ENCODE assay signal across 15 cellular contexts in genomic region chr12:108446766-108447165, GRCh38.
DNase-seq lines count a peak whose midpoint lies in the region; ATAC-seq and TF ChIP-seq lines count a peak whose summit lies in the region.
"Had no signal": no experiment of that assay in that cellular context is flagged by ENCODE, and none has a peak within 500 bp of the region (broad histone marks: within the 10 kb centered on the region; RNA-seq: fewer than 3 reads in every experiment).

No MANE protein-coding gene starts in this region.

- no peak overlapping the region for H3K4me2 ChIP-seq in PC-3 (ENCODE audit: low read length)

- H3K4me1 Mint-ChIP-seq in nephron, result peaks cover 33% of the 10 kb centered on the region
- H3K4me1 Mint-ChIP-seq in stimulated activated naive B cell treated with anti-CD40 and anti-IgM and Interleukin-4, amounts not matched to agents 10 μg/mL and 1 μg/mL and 100 μg/mL, for 72 hours, result no peaks in the 10 kb centered on the region
- H3K4me1 Mint-ChIP-seq: activated CD8-positive, alpha-beta memory T cell treated with anti-CD3 and anti-CD28 coated beads, Interleukin-2, amount 10 ng/mL, durations not matched to agents 7 days and 5 days had no signal

- no peak overlapping the region for H3K4me3 ChIP-seq in AG10803 (ENCODE audit: low read length)
- no peak overlapping the region for H3K4me3 ChIP-seq in fibroblast of the aortic adventitia (ENCODE audit: low read depth, low read length)
- no peak overlapping the region for H3K4me3 ChIP-seq in PC-3 (ENCODE audit: low read length)
- H3K4me3 ChIP-seq: gastrocnemius medialis, spleen, thyroid gland had no signal

- no peak overlapping the region for H3K9ac ChIP-seq in PC-3 (ENCODE audit: low read length)

- H3K9me3 ChIP-seq in PC-3 (ENCODE audit: low read length), result no peaks in the 10 kb centered on the region
- H3K9me3 ChIP-seq: gastrocnemius medialis, spleen, thyroid gland had no signal

- H3K36me3 ChIP-seq in PC-3 (ENCODE audit: low read depth, low read length), result no peaks in the 10 kb centered on the region
- H3K36me3 ChIP-seq: gastrocnemius medialis, spleen, thyroid gland had no signal

- DNase-seq in AG10803 (ENCODE audit: low read depth) (peak; percentile 31), RWPE1 (ENCODE audit: low spot score) (peak; percentile 46), fibroblast of the aortic adventitia (ENCODE audit: low read depth) (peak; percentile 3), PC-3 (no peak)
- DNase-seq in activated CD8-positive, alpha-beta memory T cell treated with anti-CD3 and anti-CD28 coated beads, Interleukin-2, amount 50 U/mL, for 4 hours, result no peak
- DNase-seq in stimulated activated naive B cell treated with anti-CD40 and anti-IgM and Interleukin-4, amounts not matched to agents 10 μg/mL and 1 μg/mL and 100 μg/mL, for 72 hours, result no peak
- DNase-seq: activated CD8-positive, alpha-beta memory T cell treated with anti-CD3 and anti-CD28 coated beads, Interleukin-2, amount 10 ng/mL, durations not matched to agents 7 days and 5 days; DMS53; gastrocnemius medialis; GOT3; spleen; thyroid gland had no signal

- H3K9me3 Mint-ChIP-seq in nephron, result no peaks in the 10 kb centered on the region
- no peaks in the 10 kb centered on the region for H3K9me3 Mint-ChIP-seq in stimulated activated naive B cell treated with anti-CD40 and anti-IgM and Interleukin-4, amounts not matched to agents 10 μg/mL and 1 μg/mL and 100 μg/mL, for 72 hours

- H3K4me3 Mint-ChIP-seq in nephron, result peak overlapping the region in 2 of 3 experiments; percentile 19 to 29
- H3K4me3 Mint-ChIP-seq in stimulated activated naive B cell treated with anti-CD40 and anti-IgM and Interleukin-4, amounts not matched to agents 10 μg/mL and 1 μg/mL and 100 μg/mL, for 72 hours, result no peak overlapping the region
- H3K4me3 Mint-ChIP-seq: activated CD8-positive, alpha-beta memory T cell treated with anti-CD3 and anti-CD28 coated beads, Interleukin-2, amount 10 ng/mL, durations not matched to agents 7 days and 5 days had no signal

- ATAC-seq in HG03439 (IDR thresholded peaks at IDR 0.05; ENCODE audit: unreplicated experiment) (no peak), PC-3 (no peak)
- ATAC-seq in stimulated activated naive B cell treated with anti-CD40 and anti-IgM and Interleukin-4, amounts not matched to agents 10 μg/mL and 1 μg/mL and 100 μg/mL, for 72 hours (replicated peaks), result no peak
- ATAC-seq: activated CD8-positive, alpha-beta memory T cell treated with anti-CD3 and anti-CD28 coated beads, Interleukin-2, amount 10 ng/mL, durations not matched to agents 7 days and 5 days had no signal

- no peak for TF ChIP-seq CTCF in AG10803 (conservative IDR thresholded peaks at IDR 0.05; ENCODE audit: low read length)
- no peak for TF ChIP-seq CTCF in RWPE1 (conservative IDR thresholded peaks at IDR 0.05; ENCODE audit: low read depth)
- no peak for TF ChIP-seq CTCF in fibroblast of the aortic adventitia (IDR thresholded peaks at IDR 0.05; ENCODE audit: insufficient read depth, low read length)
- no peak for TF ChIP-seq CTCF in nephron (IDR thresholded peaks at IDR 0.05; ENCODE audit: unreplicated experiment in 3 of 3)
- no peak for TF ChIP-seq CTCF in PC-3 (conservative IDR thresholded peaks at IDR 0.05; ENCODE audit: low read depth, low read length)

- BruUV-seq in PC-3 (replicated peaks; lab: Mats Ljungman, UMichigan), result no TSS peak

- no peaks in the 10 kb centered on the region for H3K27me3 Mint-ChIP-seq in nephron (ENCODE audit: low read depth)
- peaks cover 15 to 31% of the 10 kb centered on the region in 2 donors for H3K27me3 Mint-ChIP-seq in stimulated activated naive B cell treated with anti-CD40 and anti-IgM and Interleukin-4, amounts not matched to agents 10 μg/mL and 1 μg/mL and 100 μg/mL, for 72 hours

- no peaks in the 10 kb centered on the region for H4K20me1 ChIP-seq in PC-3 (ENCODE audit: low read length)

- no peaks in the 10 kb centered on the region for H3K9me2 ChIP-seq in PC-3 (replicated peaks; ENCODE audit: low read length)

- no peaks in the 10 kb centered on the region for H3K79me2 ChIP-seq in PC-3 (ENCODE audit: low read length)

- CTCF ChIA-PET in RWPE1 (lab: Yijun Ruan, JAX), result interaction anchor here (0.6 to 1.1 kb wide), 2 partner anchors 16 to 535 kb away, joined by 3 to 4 read pairs; no protein-coding TSS in a partner anchor
- CTCF ChIA-PET in PC-3 (lab: Charles Lee), result no interaction called here

- H3K27me3 ChIP-seq in PC-3 (ENCODE audit: low read length), result peaks cover 73% of the 10 kb centered on the region
- H3K27me3 ChIP-seq: gastrocnemius medialis, thyroid gland had no signal

- no peak overlapping the region for H2AFZ ChIP-seq in PC-3 (ENCODE audit: low read length)

- H3K27ac ChIP-seq in RWPE1 (no peak overlapping the region), PC-3 (ENCODE audit: low read length) (no peak overlapping the region)
- H3K27ac ChIP-seq: spleen, thyroid gland, VCaP had no signal

- intact Hi-C loops in PC-3 (cut with micrococcal nuclease), result no loop called here

- POLR2A ChIA-PET in RWPE1 (lab: Yijun Ruan, JAX; ENCODE audit: low non-redundant PET) (no interaction called here), PC-3 (lab: Charles Lee; ENCODE audit: unreplicated experiment) (no interaction called here)

- H3K4me1 ChIP-seq in PC-3 (ENCODE audit: insufficient read depth, low read length), result no peaks in the 10 kb centered on the region
- H3K4me1 ChIP-seq: gastrocnemius medialis, spleen, thyroid gland had no signal

- H3K27ac Mint-ChIP-seq in nephron, result peak overlapping the region; percentile 76 to 80 (median 77)
- H3K27ac Mint-ChIP-seq in stimulated activated naive B cell treated with anti-CD40 and anti-IgM and Interleukin-4, amounts not matched to agents 10 μg/mL and 1 μg/mL and 100 μg/mL, for 72 hours, result no peak overlapping the region
- H3K27ac Mint-ChIP-seq: activated CD8-positive, alpha-beta memory T cell treated with anti-CD3 and anti-CD28 coated beads, Interleukin-2, amount 10 ng/mL, durations not matched to agents 7 days and 5 days had no signal

- H3K36me3 Mint-ChIP-seq in nephron (ENCODE audit: low read depth), result no peaks in the 10 kb centered on the region
- no peaks in the 10 kb centered on the region for H3K36me3 Mint-ChIP-seq in stimulated activated naive B cell treated with anti-CD40 and anti-IgM and Interleukin-4, amounts not matched to agents 10 μg/mL and 1 μg/mL and 100 μg/mL, for 72 hours
- H3K36me3 Mint-ChIP-seq: activated CD8-positive, alpha-beta memory T cell treated with anti-CD3 and anti-CD28 coated beads, Interleukin-2, amount 10 ng/mL, durations not matched to agents 7 days and 5 days had no signal

- H3F3A ChIP-seq in PC-3 (ENCODE audit: low read length, unreplicated experiment), result no peaks in the 10 kb centered on the region

Comparison
In these comparisons a context has a peak if more than half of its experiments do, and no peak if none do; other contexts are left out.
1. DNase-seq: peak in AG10803 (single experiment), RWPE1 (single experiment) and fibroblast of the aortic adventitia (single experiment); none in activated CD8-positive, alpha-beta memory T cell treated with anti-CD3 and anti-CD28 coated beads, Interleukin-2, amount 50 U/mL, for 4 hours (single experiment), stimulated activated naive B cell treated with anti-CD40 and anti-IgM and Interleukin-4, amounts not matched to agents 10 μg/mL and 1 μg/mL and 100 μg/mL, for 72 hours (single experiment) and PC-3 (single experiment).
2. H3K4me3 Mint-ChIP-seq: peak in nephron (2 of 3); none in stimulated activated naive B cell treated with anti-CD40 and anti-IgM and Interleukin-4, amounts not matched to agents 10 μg/mL and 1 μg/mL and 100 μg/mL, for 72 hours (0 of 2).